In genomic region chr7:91126762-91127161, GRCh38 we compare ENCODE assay signal across 22 cellular contexts.
DNase-seq lines count a peak whose midpoint lies in the region; ATAC-seq and TF ChIP-seq lines count a peak whose summit lies in the region.
"Had no signal": no experiment of that assay in that cellular context is flagged by ENCODE, and none has a peak within 500 bp of the region (broad histone marks: within the 10 kb centered on the region; RNA-seq: fewer than 3 reads in every experiment).

No MANE protein-coding gene starts in this region.

- H3K27me3 ChIP-seq in IMR-90 (ENCODE audit: control insufficient read depth, insufficient read depth, low read length): no peaks in the 10 kb centered on the region
- H3K27me3 ChIP-seq in WERI-Rb-1 (ENCODE audit: insufficient read depth, low read depth, severe bottlenecking): no peaks in the 10 kb centered on the region
- H3K27me3 ChIP-seq in osteoblast (ENCODE audit: insufficient read depth, low read length): no peaks in the 10 kb centered on the region
- H3K27me3 ChIP-seq in adrenal gland: no peaks in the 10 kb centered on the region
- H3K27me3 ChIP-seq: breast epithelium, SJCRH30 had no signal

- peak overlapping the region; percentile 10 for H2BK5ac ChIP-seq in IMR-90 (ENCODE audit: low read depth, low read length, poor library complexity, severe bottlenecking)

- H2BK20ac ChIP-seq in IMR-90 (ENCODE audit: low read depth, low read length): peak overlapping the region; percentile 67

- H4K5ac ChIP-seq in IMR-90 (ENCODE audit: low read depth, low read length): peak overlapping the region; percentile 4; the same call in 1 of the 2 replicates

- H2AK5ac ChIP-seq in IMR-90 (ENCODE audit: low read depth, low read length): 0 out of 2 replicates have a peak overlapping the region, but pooled peaks have one; percentile 2

- TF ChIP-seq POLR2A in IMR-90 (IDR thresholded peaks at IDR 0.05; ENCODE audit: low read depth, low read length) (no peak), adrenal gland (IDR thresholded peaks at IDR 0.05) (no peak)

- H2AK9ac ChIP-seq in IMR-90 (replicated peaks; ENCODE audit: low read depth, low read length, poor library complexity): no peak overlapping the region

- peak overlapping the region in 1 of 2 experiments; percentile 24; a peak in 1 of 4 replicates for H4K8ac ChIP-seq in IMR-90 (ENCODE audit: low read depth in 2 of 2, low read length in 2 of 2)

- H3K9me1 ChIP-seq in IMR-90 (ENCODE audit: insufficient read depth, low read length): no peaks in the 10 kb centered on the region

- no peak overlapping the region for H3K4me3 ChIP-seq in IMR-90 (ENCODE audit: insufficient read depth, low read depth, low read length)
- peak overlapping the region; percentile 11; the same call in 1 of the 2 replicates for H3K4me3 ChIP-seq in WERI-Rb-1 (ENCODE audit: low read depth, low read length)
- H3K4me3 ChIP-seq in retinal pigment epithelial cell (ENCODE audit: low read length): no peak overlapping the region
- H3K4me3 ChIP-seq in osteoblast (ENCODE audit: insufficient read depth, low read length): no peak overlapping the region
- H3K4me3 ChIP-seq in adrenal gland: no peak overlapping the region
- H3K4me3 ChIP-seq: breast epithelium, SJCRH30 had no signal

- H4K91ac ChIP-seq in IMR-90 (ENCODE audit: insufficient read depth, low read depth, low read length): peak overlapping the region; percentile 49; the same call in 1 of the 2 replicates

- no peak overlapping the region for H3K9ac ChIP-seq in IMR-90 (ENCODE audit: low read depth, low read length)

- H4K20me1 ChIP-seq in IMR-90 (ENCODE audit: insufficient read depth, low read length) (no peaks in the 10 kb centered on the region), osteoblast (ENCODE audit: insufficient read depth, low read length) (no peaks in the 10 kb centered on the region)

- no peak overlapping the region for H2BK15ac ChIP-seq in IMR-90 (ENCODE audit: low read depth, low read length)

- H3K27ac ChIP-seq in IMR-90 (ENCODE audit: insufficient read depth, low read length): no peak overlapping the region
- H3K27ac ChIP-seq in WERI-Rb-1: no peak overlapping the region
- no peak overlapping the region for H3K27ac ChIP-seq in osteoblast (ENCODE audit: low read depth, low read length)
- no peak overlapping the region for H3K27ac ChIP-seq in adrenal gland
- H3K27ac ChIP-seq: breast epithelium, SJCRH30 had no signal

- TF ChIP-seq RAD21 in IMR-90 (IDR thresholded peaks at IDR 0.05; ENCODE audit: low read length): no peak

- POLR2A ChIA-PET in IMR-90 (lab: Charles Lee; ENCODE audit: unreplicated experiment): no interaction called here

- no peaks in the 10 kb centered on the region for H3K79me1 ChIP-seq in IMR-90 (ENCODE audit: low read depth in 1 of 2, low read length in 2 of 2)

- WGBS in IMR-90 (ENCODE audit: extremely low coverage in 2 of 2, insufficient read length in 1 of 2), 2 experiments: 63% methylated on average over 5 of the region's 8 CpGs; no CpG with 5 or more reads in 1 of the 2 experiments
- WGBS in adrenal gland, 4 donors: 72 to 78% (median 75%) methylated on average over 8 of the region's 8 CpGs

- ATAC-seq in IMR-90 (ENCODE audit: low read depth): no peak
- ATAC-seq: activated T-cell treated with anti-CD3 and anti-CD28 coated beads, Interleukin-2, amount 50 U/mL, for 4 hours; right cardiac atrium; stimulated activated naive CD8-positive, alpha-beta T cell treated with anti-CD3 and anti-CD28 coated beads, Interleukin-15, Interleukin-2, amounts not matched to agents 100 U/mL and 50 U/mL, for 24 hours; T-cell had no signal

- H3K4me2 ChIP-seq in IMR-90 (ENCODE audit: low read depth, low read length) (no peak overlapping the region), osteoblast (ENCODE audit: insufficient read depth, low read length) (no peak overlapping the region)

- CTCF ChIA-PET in IMR-90 (lab: Yijun Ruan, JAX): interaction anchor here (0.6 kb wide), 1 partner anchor 10 kb away, joined by 5 read pairs; no protein-coding TSS in a partner anchor

- DNase-seq in IMR-90 (no peak), WERI-Rb-1 (peak; percentile 42), iPS-NIHi11 (ENCODE audit: low spot score) (peak; percentile 15), retinal pigment epithelial cell (ENCODE audit: low read depth) (peak; percentile 18), NCI-H128 (lab: John Stamatoyannopoulos, UW; ENCODE audit: unreplicated experiment) (no peak), osteoblast (ENCODE audit: insufficient read length, low spot score, missing footprints) (no peak), adrenal gland (no peak)
- DNase-seq: activated CD4-positive, alpha-beta T cell treated with anti-CD3 and anti-CD28 coated beads for 4 hours; activated T-cell treated with anti-CD3 and anti-CD28 coated beads, Interleukin-2, amount 50 U/mL, for 4 hours; cortex of kidney; EL; HFFc6; NCI-H1105; NCI-H2081 treated with DMSO at 0.1 percent for 48 hours; NCI-H510A treated with DMSO at 0.1 percent for 48 hours; nucleus accumbens; right cardiac atrium; stimulated activated CD4-positive, alpha-beta T cell treated with anti-CD3 and anti-CD28 coated beads, Interleukin-12 subunit alpha, Interleukin-12 subunit beta, amount 100 ng/mL, for 4 hours; stimulated activated naive CD8-positive, alpha-beta T cell treated with anti-CD3 and anti-CD28 coated beads, Interleukin-15, Interleukin-2, amounts not matched to agents 100 U/mL and 50 U/mL, for 24 hours; T-cell had no signal

- H2BK120ac ChIP-seq in IMR-90 (ENCODE audit: low read depth, low read length): peak overlapping the region; percentile 3; the same call in 1 of the 2 replicates

- dilution Hi-C loops in IMR-90 (cut with HindIII; ENCODE audit: low sequenced_read_pairs, unreplicated experiment): no loop called here

- H3K9me3 ChIP-seq in IMR-90 (ENCODE audit: control insufficient read depth, insufficient read depth, low read length): no peaks in the 10 kb centered on the region
- H3K9me3 ChIP-seq in WERI-Rb-1 (ENCODE audit: severe bottlenecking): no peaks in the 10 kb centered on the region
- no peaks in the 10 kb centered on the region for H3K9me3 ChIP-seq in osteoblast (ENCODE audit: low read depth, low read length)
- H3K9me3 ChIP-seq in adrenal gland (replicated peaks in 1 of 3): no peaks in the 10 kb centered on the region
- H3K9me3 ChIP-seq: breast epithelium, SJCRH30 had no signal

- H3K4me1 ChIP-seq in IMR-90 (ENCODE audit: control insufficient read depth, insufficient read depth, low read length) (peaks cover 6% of the 10 kb centered on the region), osteoblast (ENCODE audit: insufficient read depth, low read length) (peaks cover 21% of the 10 kb centered on the region), adrenal gland (replicated peaks in 1 of 2) (no peaks in the 10 kb centered on the region)
- H3K4me1 ChIP-seq: breast epithelium had no signal

- H3K18ac ChIP-seq in IMR-90 (ENCODE audit: low read depth, low read length): peak overlapping the region; percentile 51

- no TSS peak for BruUV-seq in IMR-90 (replicated peaks; lab: Mats Ljungman, UMichigan)

- no peak overlapping the region for H3K14ac ChIP-seq in IMR-90 (replicated peaks; ENCODE audit: low read depth, low read length)

- H2AFZ ChIP-seq in IMR-90 (replicated peaks; ENCODE audit: low read length, poor library complexity): no peak overlapping the region
- H2AFZ ChIP-seq in osteoblast (ENCODE audit: low read length): no peak overlapping the region

- intact Hi-C loops in IMR-90 (cut with micrococcal nuclease) (loop anchor here (5.0 kb wide), 1 partner anchor 41 kb away; no protein-coding TSS in a partner anchor), adrenal gland (cut with DNase I) (no loop called here)

- in situ Hi-C loops in IMR-90 (cut with MboI; ENCODE audit: low sequenced_read_pairs): no loop called here

- H3K79me2 ChIP-seq in osteoblast (ENCODE audit: insufficient read depth, low read length): no peaks in the 10 kb centered on the region

- peak overlapping the region; percentile 21 for H3K4ac ChIP-seq in IMR-90 (ENCODE audit: low read depth, low read length)

- H3K36me3 ChIP-seq in IMR-90 (ENCODE audit: control insufficient read depth, insufficient read depth, low read length) (no peaks in the 10 kb centered on the region), WERI-Rb-1 (no peaks in the 10 kb centered on the region), osteoblast (ENCODE audit: insufficient read depth, low read length) (no peaks in the 10 kb centered on the region), adrenal gland (replicated peaks in 1 of 2) (no peaks in the 10 kb centered on the region)
- H3K36me3 ChIP-seq: breast epithelium had no signal

- H3K23ac ChIP-seq in IMR-90 (ENCODE audit: low read depth, low read length): no peak overlapping the region

- H3K56ac ChIP-seq in IMR-90 (ENCODE audit: extremely low read depth, insufficient read depth, low read length): no peak overlapping the region

- TF ChIP-seq CTCF in IMR-90 (conservative IDR thresholded peaks at IDR 0.05; ENCODE audit: low read depth, low read length) (no peak), WERI-Rb-1 (IDR thresholded peaks at IDR 0.05; ENCODE audit: low read depth, low read length) (no peak), retinal pigment epithelial cell (conservative IDR thresholded peaks at IDR 0.05; ENCODE audit: low read depth, low read length) (no peak), osteoblast (IDR thresholded peaks at IDR 0.05; ENCODE audit: extremely low read depth, low read depth, low read length) (no peak), adrenal gland (IDR thresholded peaks at IDR 0.05) (no peak)

TF ChIP-seq in IMR-90, 13 proteins besides CTCF, POLR2A, EP300 and RAD21:
- TF ChIP-seq FOS (IDR thresholded peaks at IDR 0.05; ENCODE audit: low read depth, low read length) (no peak), BHLHE40 (IDR thresholded peaks at IDR 0.05; ENCODE audit: low read depth, low read length) (no peak), MAFK (IDR thresholded peaks at IDR 0.05; ENCODE audit: low read depth, low read length) (no peak), SMC3 (IDR thresholded peaks at IDR 0.05; ENCODE audit: low read depth, low read length) (no peak), NFE2L2 (IDR thresholded peaks at IDR 0.05; ENCODE audit: low read depth, low read length) (no peak), CEBPB (IDR thresholded peaks at IDR 0.05; ENCODE audit: low read depth, low read length) (no peak), ELK1 (IDR thresholded peaks at IDR 0.05; ENCODE audit: borderline replicate concordance, low read depth, low read length) (no peak)

Comparison
In these comparisons a context has a peak if more than half of its experiments do, and no peak if none do; other contexts are left out.
1. DNase-seq: peak in WERI-Rb-1 (single experiment), iPS-NIHi11 (single experiment) and retinal pigment epithelial cell (single experiment); none in IMR-90 (single experiment), NCI-H128 (single experiment), osteoblast (single experiment) and adrenal gland (0 of 7).